Comparison of ENCODE assay signal across 10 cellular contexts in genomic region chrX:153829549-153829798, GRCh38. TPM values are rescaled to one million over a fixed set of nuclear protein-coding genes. Genes with fewer than 3 reads are reported as not detected.
DNase-seq lines count a peak whose midpoint lies in the region; TF ChIP-seq lines count a peak whose summit lies in the region.
"Had no signal": no experiment of that assay in that cellular context is flagged by ENCODE, and none has a peak within 500 bp of the region (broad histone marks: within the 10 kb centered on the region; RNA-seq: fewer than 3 reads in every experiment).

No MANE protein-coding gene starts in this region.

- H3K9me3 Mint-ChIP-seq in endodermal cell (peaks cover 57% of the 10 kb centered on the region), nephron progenitor cell (peaks cover 62% of the 10 kb centered on the region)

- peak overlapping the region; percentile 20 for H3K9ac ChIP-seq in endodermal cell (ENCODE audit: extremely low read depth, low read length, poor library complexity, severe bottlenecking)

- intact Hi-C loops in cardiac septum (cut with DNase I), result no loop called here

- peaks cover 40% of the 10 kb centered on the region for H3K27me3 ChIP-seq in cardiac muscle cell
- no peaks in the 10 kb centered on the region for H3K27me3 ChIP-seq in endodermal cell (ENCODE audit: control insufficient read depth, insufficient read depth, low read length, poor library complexity, severe bottlenecking)

- TF ChIP-seq CTCF in cardiac muscle cell (IDR thresholded peaks at IDR 0.05; ENCODE audit: low read depth, low read length) (no peak), endodermal cell (conservative IDR thresholded peaks at IDR 0.05) (no peak), nephron progenitor cell (IDR thresholded peaks at IDR 0.05) (no peak)

- no peak for DNase-seq in cardiac muscle cell (ENCODE audit: low read depth in 1 of 2, low spot score in 1 of 2)
- no peak for DNase-seq in cardiac septum (ENCODE audit: low spot score)
- no peak for DNase-seq in endodermal cell
- DNase-seq in nephron progenitor cell, result peak; percentile 26
- DNase-seq in kidney glomerular epithelial cell (lab: John Stamatoyannopoulos, UW), result no peak
- no peak for DNase-seq in amniotic stem cell (lab: John Stamatoyannopoulos, UW)
- DNase-seq in SK-N-DZ (ENCODE audit: low spot score), result no peak
- DNase-seq: cortex of kidney, NCI-H1436 had no signal

- H3K36me3 Mint-ChIP-seq in endodermal cell (ENCODE audit: low read depth), result peaks cover 5% of the 10 kb centered on the region
- no peaks in the 10 kb centered on the region for H3K36me3 Mint-ChIP-seq in nephron progenitor cell (ENCODE audit: low read depth)

- peaks cover 12% of the 10 kb centered on the region for H3K4me1 Mint-ChIP-seq in endodermal cell
- peaks cover 3% of the 10 kb centered on the region for H3K4me1 Mint-ChIP-seq in nephron progenitor cell

- no peaks in the 10 kb centered on the region for H3K36me3 ChIP-seq in cardiac muscle cell
- no peaks in the 10 kb centered on the region for H3K36me3 ChIP-seq in endodermal cell (ENCODE audit: control insufficient read depth, insufficient read depth, low read length)
- no peaks in the 10 kb centered on the region for H3K36me3 ChIP-seq in urinary bladder (ENCODE audit: insufficient read depth)

- H3K27me3 Mint-ChIP-seq in endodermal cell (ENCODE audit: insufficient read depth), result peaks cover 6% of the 10 kb centered on the region
- H3K27me3 Mint-ChIP-seq in nephron progenitor cell (ENCODE audit: low read depth, poor library complexity), result peaks cover 70% of the 10 kb centered on the region

- no peaks in the 10 kb centered on the region for H3K9me3 ChIP-seq in cardiac muscle cell (ENCODE audit: low read depth)
- H3K9me3 ChIP-seq in endodermal cell (ENCODE audit: control insufficient read depth, low read length), result no peaks in the 10 kb centered on the region

- no peaks in the 10 kb centered on the region for H3K4me1 ChIP-seq in cardiac muscle cell (ENCODE audit: low read depth)
- no peaks in the 10 kb centered on the region for H3K4me1 ChIP-seq in endodermal cell (ENCODE audit: control insufficient read depth, insufficient read depth, low read length)
- H3K4me1 ChIP-seq in urinary bladder (ENCODE audit: insufficient read depth), result no peaks in the 10 kb centered on the region

- 0% methylated on average over 27 of the region's 27 CpGs; no CpG with 5 or more reads in 1 of the 2 experiments for WGBS in endodermal cell (ENCODE audit: insufficient coverage in 1 of 2, insufficient read length in 1 of 2), 2 experiments
- WGBS in urinary bladder, result 1% methylated on average over 27 of the region's 27 CpGs

- H3K4me3 ChIP-seq in cardiac muscle cell (peak overlapping the region; percentile 3), endodermal cell (ENCODE audit: low read length) (peak overlapping the region; percentile 76), urinary bladder (ENCODE audit: low read depth, low read length) (peak overlapping the region; percentile 54)

- H3K27ac Mint-ChIP-seq in endodermal cell (no peak overlapping the region), nephron progenitor cell (no peak overlapping the region)

- H3K27ac ChIP-seq in cardiac muscle cell, result no peak overlapping the region
- no peak overlapping the region for H3K27ac ChIP-seq in endodermal cell (ENCODE audit: low read depth, low read length)
- H3K27ac ChIP-seq in urinary bladder (ENCODE audit: low read depth), result no peak overlapping the region

- H3K4me3 Mint-ChIP-seq in endodermal cell (peak overlapping the region; percentile 69), nephron progenitor cell (peak overlapping the region; percentile 71)

RNA-seq across cellular contexts. Expression of gene PDZD4, which starts 0.9 kb away (rescaled TPM):
- total RNA-seq in cardiac muscle cell, result 5.4 and 5.8 TPM in 2 replicates
- 0.50 and 1.7 TPM in 2 replicates for polyA plus RNA-seq in cardiac muscle cell
- total RNA-seq in cardiac septum, result 4.1 TPM
- 10 to 100 TPM; 30.1 to 68.3 TPM for total RNA-seq in endodermal cell
- 62.3 TPM for polyA plus RNA-seq in endodermal cell (2013, experiment 1 of 2)
- polyA plus RNA-seq in endodermal cell (2013, experiment 2 of 2), result 55.6 TPM
- 6.6 TPM for total RNA-seq in urinary bladder
- polyA plus RNA-seq in urinary bladder, result 28.0 TPM
- 45.5 and 63.5 TPM in 2 replicates for polyA plus RNA-seq in SK-N-DZ (2014; cell fraction: cytosol; rRNA removed)
- polyA plus RNA-seq in SK-N-DZ (2014; cell fraction: nucleus; rRNA removed), result 267 and 281 TPM in 2 replicates

RNA-seq across cellular contexts. Expression of gene SSR4, which starts 35.0 kb away (rescaled TPM):
- total RNA-seq in cardiac muscle cell (124 and 242 TPM in 2 replicates), cardiac septum (140 TPM), endodermal cell (100 to 1,000 TPM; 220 to 236 TPM), urinary bladder (102 TPM)
- polyA plus RNA-seq in cardiac muscle cell (275 and 374 TPM in 2 replicates), urinary bladder (326 TPM)
- polyA plus RNA-seq in endodermal cell (2013, experiment 1 of 2), result 275 TPM
- polyA plus RNA-seq in endodermal cell (2013, experiment 2 of 2), result 267 TPM
- polyA plus RNA-seq in SK-N-DZ (2014; cell fraction: cytosol; rRNA removed), result 246 and 299 TPM in 2 replicates
- 114 and 132 TPM in 2 replicates for polyA plus RNA-seq in SK-N-DZ (2014; cell fraction: nucleus; rRNA removed)

RNA-seq across cellular contexts. Expression of gene IDH3G, which starts 35.3 kb away (rescaled TPM):
- total RNA-seq in cardiac muscle cell (107 and 110 TPM in 2 replicates), cardiac septum (68.5 TPM), endodermal cell (10 to 100 TPM; 39.5 to 45.0 TPM), urinary bladder (21.0 TPM)
- polyA plus RNA-seq in cardiac muscle cell (99.8 and 146 TPM in 2 replicates), urinary bladder (67.4 TPM)
- polyA plus RNA-seq in endodermal cell (2013, experiment 1 of 2), result 53.1 TPM
- 48.6 TPM for polyA plus RNA-seq in endodermal cell (2013, experiment 2 of 2)
- 52.3 and 57.8 TPM in 2 replicates for polyA plus RNA-seq in SK-N-DZ (2014; cell fraction: cytosol; rRNA removed)
- polyA plus RNA-seq in SK-N-DZ (2014; cell fraction: nucleus; rRNA removed), result 86.4 and 96.6 TPM in 2 replicates

RNA-seq across cellular contexts. Expression of gene SRPK3, which starts 48.6 kb away (rescaled TPM):
- not detected in 2 replicates for total RNA-seq in cardiac muscle cell
- polyA plus RNA-seq in cardiac muscle cell, result 0.57 and 0.71 TPM in 2 replicates
- total RNA-seq in cardiac septum, result 54.7 TPM
- not detected for total RNA-seq in endodermal cell
- polyA plus RNA-seq in endodermal cell (2013, experiment 1 of 2), result 0.32 TPM
- polyA plus RNA-seq in endodermal cell (2013, experiment 2 of 2), result not detected
- 4.3 TPM for total RNA-seq in urinary bladder
- polyA plus RNA-seq in urinary bladder, result 2.3 TPM
- 0.47 and 0.61 TPM in 2 replicates for polyA plus RNA-seq in SK-N-DZ (2014; cell fraction: cytosol; rRNA removed)
- 1.2 and 2.8 TPM in 2 replicates for polyA plus RNA-seq in SK-N-DZ (2014; cell fraction: nucleus; rRNA removed)

RNA-seq across cellular contexts. Expression of gene L1CAM, which starts 56.5 kb away (rescaled TPM):
- total RNA-seq in cardiac muscle cell, result 0.86 and 1.1 TPM in 2 replicates
- 1.4 and 1.5 TPM in 2 replicates for polyA plus RNA-seq in cardiac muscle cell
- total RNA-seq in cardiac septum, result 1.5 TPM
- 10 to 100 TPM in 1 of 2 donors, 1 to 10 TPM in 1; 7.5 to 29.0 TPM for total RNA-seq in endodermal cell
- polyA plus RNA-seq in endodermal cell (2013, experiment 1 of 2), result 42.4 TPM
- 36.6 TPM for polyA plus RNA-seq in endodermal cell (2013, experiment 2 of 2)
- total RNA-seq in urinary bladder, result 5.6 TPM
- polyA plus RNA-seq in urinary bladder, result 12.7 TPM
- polyA plus RNA-seq in SK-N-DZ (2014; cell fraction: cytosol; rRNA removed), result 45.6 and 63.6 TPM in 2 replicates
- polyA plus RNA-seq in SK-N-DZ (2014; cell fraction: nucleus; rRNA removed), result 53.1 and 95.1 TPM in 2 replicates

Comparison
In these comparisons a context has a peak if more than half of its experiments do, and no peak if none do; other contexts are left out.
1. H3K4me3 ChIP-seq: peak in every context shown above with its lines; median percentile 76 in endodermal cell; 54 in urinary bladder; 3 in cardiac muscle cell.